In genomic region chr6:149311766-149312165, GRCh38 we compare ENCODE assay signal across 27 cellular contexts.
"Had no signal": no experiment of that assay in that cellular context is flagged by ENCODE, and none has a peak within 500 bp of the region (broad histone marks: within the 10 kb centered on the region; RNA-seq: fewer than 3 reads in every experiment).

No MANE protein-coding gene starts in this region.

- H3K27ac ChIP-seq: stomach, suprapubic skin, testis, thoracic aorta, thyroid gland, tibial artery, tibial nerve, transverse colon, upper lobe of left lung, upper lobe of right lung, uterus, vagina had no signal

- H3K36me3 ChIP-seq: stomach, suprapubic skin, thoracic aorta, thyroid gland, tibial artery, tibial nerve, transverse colon, upper lobe of left lung, upper lobe of right lung, uterus, vagina had no signal

- ATAC-seq: stimulated activated effector memory CD8-positive, alpha-beta T cell treated with anti-CD3 and anti-CD28 coated beads, Interleukin-12 subunit alpha, Interleukin-12 subunit beta, amount 100 ng/mL, for 72 hours; stimulated activated memory B cell treated with anti-CD40 and anti-IgM and Interleukin-4, amounts not matched to agents 10 μg/mL and 1 μg/mL and 100 μg/mL, for 72 hours; stimulated activated naive B cell treated with anti-CD40 and anti-IgM and Interleukin-4, amounts not matched to agents 10 μg/mL and 1 μg/mL and 100 μg/mL, for 72 hours; stimulated activated naive CD8-positive, alpha-beta T cell treated with anti-CD3 and anti-CD28 coated beads, Interleukin-15, amount 100 ng/mL, for 72 hours; stimulated activated naive CD8-positive, alpha-beta T cell treated with anti-CD3 and anti-CD28 coated beads, Interleukin-15, Interleukin-2, amounts not matched to agents 100 U/mL and 50 U/mL, for 24 hours; upper lobe of right lung had no signal

- H3K27me3 ChIP-seq: stomach, testis, thyroid gland, tibial nerve, transverse colon, upper lobe of left lung, upper lobe of right lung, uterus, vagina had no signal

- H3K4me1 ChIP-seq: testis, tibial artery, uterus had no signal

- H3K4me3 ChIP-seq: stomach, suprapubic skin, testis, thoracic aorta, thyroid gland, tibial artery, tibial nerve, transverse colon, upper lobe of left lung, upper lobe of right lung, uterus, vagina had no signal

- H3K9me3 ChIP-seq: stomach, suprapubic skin, testis, thoracic aorta, thyroid gland, tibial artery, tibial nerve, transverse colon, upper lobe of left lung, upper lobe of right lung, uterus, vagina had no signal

- DNase-seq: stimulated activated CD4-positive, alpha-beta T cell treated with anti-CD3 and anti-CD28 coated beads, Interleukin-2, amount 100 ng/mL, for 48 hours; stimulated activated CD4-positive, alpha-beta T cell treated with anti-CD3 and anti-CD28 coated beads, Interleukin-4, amount 100 ng/mL, for 1 hour; stimulated activated CD4-positive, alpha-beta T cell treated with anti-CD3 and anti-CD28 coated beads, Interleukin-4, amount 100 ng/mL, for 24 hours; stimulated activated CD4-positive, alpha-beta T cell treated with anti-CD3 and anti-CD28 coated beads, Interleukin-4, amount 100 ng/mL, for 4 hours; stimulated activated CD8-positive, alpha-beta memory T cell treated with anti-CD3 and anti-CD28 coated beads, Interleukin-4, amount 100 ng/mL, for 48 hours; stimulated activated naive B cell treated with anti-CD40 and anti-IgM and Interleukin-4, amounts not matched to agents 10 μg/mL and 1 μg/mL and 100 μg/mL, for 72 hours; stimulated activated naive CD4-positive, alpha-beta T cell; stimulated activated naive CD4-positive, alpha-beta T cell treated with Interleukin-2 at 50 U/mL for 16 hours; stimulated activated naive CD8-positive, alpha-beta T cell treated with anti-CD3 and anti-CD28 coated beads, Interleukin-15, amount 100 ng/mL, for 72 hours; stimulated activated naive CD8-positive, alpha-beta T cell treated with anti-CD3 and anti-CD28 coated beads, Interleukin-15, Interleukin-2, amounts not matched to agents 100 U/mL and 50 U/mL, for 24 hours; stomach; substantia nigra; testis; thyroid gland; tibial artery; transverse colon; trophoblast cell; upper lobe of left lung; upper lobe of right lung; uterus had no signal

- FAIRE-seq: urothelium cell line had no signal
